Comparison of ENCODE assay signal across 8 cellular contexts in the genomic region with DNA sequence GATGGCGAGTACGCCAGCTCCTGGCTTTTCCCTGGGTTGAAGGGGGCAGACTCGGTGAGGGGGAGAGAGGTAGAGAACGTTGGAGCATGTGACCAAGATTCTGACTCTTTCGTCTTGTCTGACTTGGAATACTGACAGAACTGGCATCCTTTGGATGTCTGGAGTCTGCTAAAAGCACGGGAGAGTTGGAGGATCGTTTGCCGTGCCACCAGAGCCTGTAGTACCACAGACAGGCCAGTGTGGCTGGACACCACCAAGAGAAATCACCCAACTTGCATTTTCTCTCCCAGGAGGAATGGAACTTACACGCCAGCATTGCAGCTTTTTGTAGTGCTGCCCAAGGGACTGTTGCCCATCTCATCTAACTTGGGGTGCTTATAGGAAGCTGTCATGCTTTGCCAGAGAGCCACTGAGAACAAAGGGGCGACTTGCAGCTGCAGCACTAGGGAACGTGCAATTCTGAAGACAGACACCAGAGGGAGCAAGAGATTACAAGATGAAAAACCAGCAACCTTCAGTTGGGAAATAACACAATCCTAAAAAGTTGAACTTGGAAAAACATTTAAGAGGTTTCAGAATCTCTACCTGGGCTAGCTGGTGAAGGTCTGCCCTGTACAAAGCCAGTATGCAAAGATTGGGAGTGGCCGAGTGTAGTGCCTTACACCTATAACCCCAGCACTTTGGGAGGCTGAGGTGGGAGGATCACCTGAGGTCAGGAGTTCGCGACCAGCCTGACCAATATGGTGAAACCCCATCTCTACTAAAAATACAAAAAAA. TPM values are rescaled to one million over a fixed set of nuclear protein-coding genes. Genes with fewer than 3 reads are reported as not detected.
A peak's percentile ranks its signal among the peaks of the same experiment; 100 is the strongest.
DNase-seq lines count a peak whose midpoint lies in the region; ATAC-seq, FAIRE-seq and TF ChIP-seq lines count a peak whose summit lies in the region.

No MANE protein-coding gene starts in this region.

- H3K27me3 Mint-ChIP-seq in activated B cell treated with CpG ODN at 0.5 μM for 24 hours = no peaks in the 10 kb centered on the region

- CTCF ChIA-PET in activated B cell treated with CpG ODN at 0.5 μM for 24 hours (lab: Charles Lee) = interaction anchor here (0.7 to 7.5 kb wide), 14 partner anchors 12 to 433 kb away, joined by 3 to 112 read pairs (median 3); no protein-coding TSS in a partner anchor

- no peak overlapping the region for H3K4me3 ChIP-seq in left lung

- intact Hi-C loops in activated B cell treated with CpG ODN at 0.5 μM for 24 hours (cut with micrococcal nuclease) = loop anchor here (1.0 kb wide), 5 partner anchors 17 to 432 kb away; no protein-coding TSS in a partner anchor
- intact Hi-C loops in left lung (cut with DNase I) = loop anchor here in 1 of 2 donors (5.0 kb wide), 1 partner anchor 210 kb away; no protein-coding TSS in a partner anchor

- H3K9me3 ChIP-seq in left lung = no peaks in the 10 kb centered on the region

- no peak overlapping the region for H3K4me3 Mint-ChIP-seq in activated B cell treated with CpG ODN at 0.5 μM for 24 hours

- peak; percentile 25; the same call in 1 of the 2 replicates for TF ChIP-seq POLR2A in GM12892 (IDR thresholded peaks at IDR 0.05; ENCODE audit: low read depth, low read length)

- no peak overlapping the region for H3K27ac ChIP-seq in left lung

- no peaks in the 10 kb centered on the region for H3K4me1 ChIP-seq in left lung

- TF ChIP-seq CTCF in activated B cell treated with CpG ODN at 0.5 μM for 24 hours (IDR thresholded peaks at IDR 0.05) (peak; percentile 88), left lung (IDR thresholded peaks at IDR 0.05) (peak; percentile 80 to 94)

- peak; percentile 46 for FAIRE-seq in GM12892 (lab: Jason Lieb, UNC)

- H3K27me3 ChIP-seq in left lung = no peaks in the 10 kb centered on the region

- ATAC-seq in activated B cell treated with CpG ODN at 0.5 μM for 24 hours (ENCODE audit: low read depth) (peak; percentile 60), left lung (peak; percentile 91), HG03135 (IDR thresholded peaks at IDR 0.05; ENCODE audit: unreplicated experiment) (no peak)

- in situ Hi-C loops in ACHN (cut with HindIII; ENCODE audit: low pct_ligation_motif_present, low pct_unique_long_range_greater_than_20kb, low sequenced_read_pairs) = loop anchor here (25.0 kb wide), 1 partner anchor 185 kb away; no protein-coding TSS in a partner anchor

- no peak overlapping the region for H3K27ac Mint-ChIP-seq in activated B cell treated with CpG ODN at 0.5 μM for 24 hours

- POLR2A ChIA-PET in activated B cell treated with CpG ODN at 0.5 μM for 24 hours (lab: Charles Lee) = interaction anchor here (0.6 to 1.1 kb wide), 3 partner anchors 157 to 207 kb away, joined by 4 to 7 read pairs (median 4); a partner anchor contains a TSS

- DNase-seq in ACHN (peak; percentile 59), GM12892 (ENCODE audit: insufficient read length) (no peak), NCI-H2196 (lab: John Stamatoyannopoulos, UW; ENCODE audit: unreplicated experiment) (peak; percentile 88), activated B cell treated with CpG ODN at 0.5 μM for 24 hours (no peak), cerebellum (ENCODE audit: low spot score) (peak; percentile 67), left lung (no peak)
- peak; percentile 8 to 22 (median 9) for DNase-seq in stimulated activated CD4-positive, alpha-beta T cell treated with anti-CD3 and anti-CD28 coated beads, TNF-alpha, amount 100 ng/mL, for 4 hours (ENCODE audit: low read depth in 3 of 3)

- H3K4me1 Mint-ChIP-seq in activated B cell treated with CpG ODN at 0.5 μM for 24 hours = no peaks in the 10 kb centered on the region

- H3K36me3 ChIP-seq in left lung = peaks cover 0 to 47% of the 10 kb centered on the region in 2 donors

- peaks cover 52% of the 10 kb centered on the region for H3K36me3 Mint-ChIP-seq in activated B cell treated with CpG ODN at 0.5 μM for 24 hours (ENCODE audit: low read depth)

- no peaks in the 10 kb centered on the region for H3K9me3 Mint-ChIP-seq in activated B cell treated with CpG ODN at 0.5 μM for 24 hours

RNA-seq across cellular contexts. Expression of a gene that starts 24.1 kb away (rescaled TPM):
- polyA plus RNA-seq in GM12892 (2012; ENCODE audit: missing spikeins) = 90.3 TPM
- total RNA-seq in activated B cell treated with CpG ODN at 0.5 μM for 24 hours (67.4 and 69.1 TPM in 2 replicates), cerebellum (46.3 TPM), left lung (10 to 100 TPM; 63.0 to 69.5 TPM)

RNA-seq across cellular contexts. Expression of a gene that starts 24.4 kb away (rescaled TPM):
- polyA plus RNA-seq in GM12892 (2012; ENCODE audit: missing spikeins) = 6.6 TPM
- total RNA-seq in activated B cell treated with CpG ODN at 0.5 μM for 24 hours = 6.4 and 6.9 TPM in 2 replicates
- total RNA-seq in cerebellum = 13.6 TPM
- 1 to 10 TPM; 5.2 TPM for total RNA-seq in left lung

Comparison
In these comparisons a context has a peak if more than half of its experiments do, and no peak if none do; other contexts are left out.
1. DNase-seq: peak in ACHN (single experiment), NCI-H2196 (single experiment), cerebellum (single experiment) and stimulated activated CD4-positive, alpha-beta T cell treated with anti-CD3 and anti-CD28 coated beads, TNF-alpha, amount 100 ng/mL, for 4 hours (3 of 3); none in GM12892 (single experiment), activated B cell treated with CpG ODN at 0.5 μM for 24 hours (single experiment) and left lung (0 of 2).